ENCODE assay signal across 2 cellular contexts in the genomic region with DNA sequence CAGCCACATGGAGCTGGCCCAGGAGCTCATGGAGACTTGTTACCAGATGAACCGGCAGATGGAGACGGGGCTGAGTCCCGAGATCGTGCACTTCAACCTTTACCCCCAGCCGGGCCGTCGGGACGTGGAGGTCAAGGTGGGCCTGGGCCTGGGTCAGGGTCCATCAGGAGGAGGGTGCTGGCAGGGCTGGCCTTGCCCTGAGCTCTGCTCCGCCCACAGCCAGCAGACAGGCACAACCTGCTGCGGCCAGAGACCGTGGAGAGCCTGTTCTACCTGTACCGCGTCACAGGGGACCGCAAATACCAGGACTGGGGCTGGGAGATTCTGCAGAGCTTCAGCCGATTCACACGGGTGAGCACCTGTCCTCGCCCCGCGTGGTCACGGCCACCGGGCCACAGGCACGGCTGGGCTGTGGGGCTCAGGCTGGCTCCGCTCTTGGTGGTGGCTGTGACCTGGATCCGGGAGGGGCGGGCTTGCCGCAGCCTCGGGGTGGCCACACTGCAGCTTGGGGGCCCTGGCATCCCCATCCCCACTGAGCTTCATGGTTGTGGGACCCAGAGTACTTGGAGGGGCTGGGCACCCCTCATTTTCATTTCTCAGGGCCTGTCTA.
TF ChIP-seq lines count a peak whose summit lies in the region.

No MANE protein-coding gene starts in this region.

TF ChIP-seq in HCT116, 20 proteins besides CTCF, POLR2A, EP300 and RAD21:
- TF ChIP-seq EGR1 (IDR thresholded peaks at IDR 0.05; ENCODE audit: low read depth) (no peak), JUND (IDR thresholded peaks at IDR 0.05) (no peak), ZNF274 (IDR thresholded peaks at IDR 0.05; ENCODE audit: low read depth, low read length) (no peak), CBX3 (IDR thresholded peaks at IDR 0.05; ENCODE audit: low read depth) (no peak)

TF ChIP-seq in K562, 482 proteins besides CTCF, POLR2A, EP300 and RAD21:
- TF ChIP-seq POLR2G (IDR thresholded peaks at IDR 0.05; ENCODE audit: low read depth, low read length) = peak; percentile 48
- 0 out of 2 replicates have a peak, but pooled peaks have one; percentile 19 for TF ChIP-seq POLR2AphosphoS2 (IDR thresholded peaks at IDR 0.05; ENCODE audit: low read length)
- TF ChIP-seq CHD4 (IDR thresholded peaks at IDR 0.05; ENCODE audit: insufficient read depth, insufficient replicate concordance, low read depth, low read length, poor library complexity, severe bottlenecking) = no peak
- TF ChIP-seq RBFOX2 (IDR thresholded peaks at IDR 0.05; ENCODE audit: low read depth, low read length) = 0 out of 2 replicates have a peak, but pooled peaks have one; percentile 0
